Comparison of ENCODE assay signal across 1 cellular context in the genomic region with DNA sequence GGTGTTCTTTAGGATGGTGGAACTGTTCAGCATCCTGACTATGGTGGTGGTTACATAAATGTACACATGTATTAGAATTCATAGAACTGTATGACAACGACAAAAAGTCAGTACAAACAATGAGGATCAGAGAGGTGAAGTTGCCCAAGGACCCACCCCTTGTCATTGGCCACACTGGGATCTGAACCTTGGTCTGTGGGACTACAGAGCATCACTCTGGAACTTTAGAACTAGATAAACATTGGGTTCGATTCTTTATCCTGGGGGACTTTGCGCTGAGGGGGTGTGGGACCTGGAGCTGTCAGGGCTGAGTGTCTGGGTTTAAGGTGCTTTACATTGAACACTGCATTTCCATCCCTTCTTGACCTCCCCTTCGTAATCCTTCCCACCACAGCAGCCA.
A peak's percentile ranks its signal among the peaks of the same experiment; 100 is the strongest.
TF ChIP-seq lines count a peak whose summit lies in the region.

No MANE protein-coding gene starts in this region.

TF ChIP-seq in HepG2, 621 proteins besides CTCF, POLR2A, EP300 and RAD21:
- TF ChIP-seq FOXA1 (IDR thresholded peaks at IDR 0.05) (no peak), FOXA1 (CRISPR knock-in tag; IDR thresholded peaks at IDR 0.05) (no peak), BCL6 (CRISPR knock-in tag; IDR thresholded peaks at IDR 0.05) (no peak), ZNF232 (CRISPR knock-in tag; IDR thresholded peaks at IDR 0.05; ENCODE audit: borderline replicate concordance) (no peak), GFI1 (CRISPR knock-in tag; IDR thresholded peaks at IDR 0.05; ENCODE audit: borderline replicate concordance) (no peak), PAXIP1 (CRISPR knock-in tag; conservative IDR thresholded peaks at IDR 0.05) (peak; percentile 54), CAMTA2 (CRISPR knock-in tag; IDR thresholded peaks at IDR 0.05; ENCODE audit: borderline replicate concordance) (no peak), ZNF337 (CRISPR knock-in tag; IDR thresholded peaks at IDR 0.05; ENCODE audit: borderline replicate concordance, low read depth) (no peak), TBP (CRISPR knock-in tag; IDR thresholded peaks at IDR 0.05) (no peak), HNF4A (CRISPR knock-in tag; IDR thresholded peaks at IDR 0.05) (peak; percentile 86), FOSL2 (CRISPR knock-in tag; IDR thresholded peaks at IDR 0.05) (no peak), ARNT2 (CRISPR knock-in tag; IDR thresholded peaks at IDR 0.05; ENCODE audit: low read depth) (no peak), NCOR1 (IDR thresholded peaks at IDR 0.05; ENCODE audit: borderline replicate concordance, low read length) (peak; percentile 53; the same call in 1 of the 2 replicates), ZNF674 (CRISPR knock-in tag; IDR thresholded peaks at IDR 0.05; ENCODE audit: low read depth) (no peak), ZNF839 (CRISPR knock-in tag; IDR thresholded peaks at IDR 0.05; ENCODE audit: borderline replicate concordance) (no peak), SOX5 (CRISPR knock-in tag; IDR thresholded peaks at IDR 0.05; ENCODE audit: borderline replicate concordance) (0 out of 2 replicates have a peak, but pooled peaks have one; percentile 19), FOXA3 (CRISPR knock-in tag; IDR thresholded peaks at IDR 0.05) (0 out of 2 replicates have a peak, but pooled peaks have one; percentile 47), ATRX (CRISPR knock-in tag; IDR thresholded peaks at IDR 0.05; ENCODE audit: borderline replicate concordance) (no peak), TGIF2 (CRISPR knock-in tag; IDR thresholded peaks at IDR 0.05) (no peak), ZBTB1 (CRISPR knock-in tag; IDR thresholded peaks at IDR 0.05; ENCODE audit: borderline replicate concordance) (no peak), CEBPB (IDR thresholded peaks at IDR 0.05; ENCODE audit: borderline replicate concordance, low read depth, low read length) (peak; percentile 42; the same call in 1 of the 2 replicates), CCAR2 (optimal IDR thresholded peaks at IDR 0.05; ENCODE audit: low read depth, low read length) (no peak), RBAK (CRISPR knock-in tag; IDR thresholded peaks at IDR 0.05) (no peak), ZNF317 (CRISPR knock-in tag; IDR thresholded peaks at IDR 0.05) (peak; percentile 72; the same call in 1 of the 2 replicates), HNF4G (IDR thresholded peaks at IDR 0.05; ENCODE audit: borderline replicate concordance, low read depth, low read length) (peak; percentile 54; the same call in 1 of the 2 replicates), HNF4G (CRISPR knock-in tag; IDR thresholded peaks at IDR 0.05; ENCODE audit: borderline replicate concordance, low read depth) (no peak), YEATS2 (CRISPR knock-in tag; IDR thresholded peaks at IDR 0.05; ENCODE audit: borderline replicate concordance) (no peak), SOX6 (IDR thresholded peaks at IDR 0.05) (no peak), SOX6 (CRISPR knock-in tag; IDR thresholded peaks at IDR 0.05) (peak; percentile 66), MAFF (IDR thresholded peaks at IDR 0.05; ENCODE audit: low read depth, low read length) (no peak)
- TF ChIP-seq, protein P1, sequence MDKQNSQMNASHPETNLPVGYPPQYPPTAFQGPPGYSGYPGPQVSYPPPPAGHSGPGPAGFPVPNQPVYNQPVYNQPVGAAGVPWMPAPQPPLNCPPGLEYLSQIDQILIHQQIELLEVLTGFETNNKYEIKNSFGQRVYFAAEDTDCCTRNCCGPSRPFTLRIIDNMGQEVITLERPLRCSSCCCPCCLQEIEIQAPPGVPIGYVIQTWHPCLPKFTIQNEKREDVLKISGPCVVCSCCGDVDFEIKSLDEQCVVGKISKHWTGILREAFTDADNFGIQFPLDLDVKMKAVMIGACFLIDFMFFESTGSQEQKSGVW (CRISPR knock-in tag; IDR thresholded peaks at IDR 0.05; ENCODE audit: borderline replicate concordance), result no peak
- TF ChIP-seq, protein P2, sequence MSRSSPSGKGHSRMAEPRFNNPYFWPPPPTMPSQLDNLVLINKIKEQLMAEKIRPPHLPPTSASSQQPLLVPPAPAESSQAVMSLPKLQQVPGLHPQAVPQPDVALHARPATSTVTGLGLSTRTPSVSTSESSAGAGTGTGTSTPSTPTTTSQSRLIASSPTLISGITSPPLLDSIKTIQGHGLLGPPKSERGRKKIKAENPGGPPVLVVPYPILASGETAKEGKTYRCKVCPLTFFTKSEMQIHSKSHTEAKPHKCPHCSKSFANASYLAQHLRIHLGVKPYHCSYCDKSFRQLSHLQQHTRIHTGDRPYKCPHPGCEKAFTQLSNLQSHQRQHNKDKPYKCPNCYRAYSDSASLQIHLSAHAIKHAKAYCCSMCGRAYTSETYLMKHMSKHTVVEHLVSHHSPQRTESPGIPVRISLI (CRISPR knock-in tag; IDR thresholded peaks at IDR 0.05; ENCODE audit: borderline replicate concordance), result no peak
- TF ChIP-seq, protein P3, sequence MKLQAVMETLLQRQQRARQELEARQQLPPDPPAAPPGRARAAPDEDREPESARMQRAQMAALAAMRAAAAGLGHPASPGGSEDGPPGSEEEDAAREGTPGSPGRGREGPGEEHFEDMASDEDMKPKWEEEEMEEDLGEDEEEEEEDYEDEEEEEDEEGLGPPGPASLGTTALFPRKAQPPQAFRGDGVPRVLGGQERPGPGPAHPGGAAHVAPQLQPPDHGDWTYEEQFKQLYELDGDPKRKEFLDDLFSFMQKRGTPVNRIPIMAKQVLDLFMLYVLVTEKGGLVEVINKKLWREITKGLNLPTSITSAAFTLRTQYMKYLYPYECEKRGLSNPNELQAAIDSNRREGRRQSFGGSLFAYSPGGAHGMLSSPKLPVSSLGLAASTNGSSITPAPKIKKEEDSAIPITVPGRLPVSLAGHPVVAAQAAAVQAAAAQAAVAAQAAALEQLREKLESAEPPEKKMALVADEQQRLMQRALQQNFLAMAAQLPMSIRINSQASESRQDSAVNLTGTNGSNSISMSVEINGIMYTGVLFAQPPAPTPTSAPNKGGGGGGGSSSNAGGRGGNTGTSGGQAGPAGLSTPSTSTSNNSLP (IDR thresholded peaks at IDR 0.05; ENCODE audit: low read depth, low read length), result no peak
- TF ChIP-seq, protein P4, sequence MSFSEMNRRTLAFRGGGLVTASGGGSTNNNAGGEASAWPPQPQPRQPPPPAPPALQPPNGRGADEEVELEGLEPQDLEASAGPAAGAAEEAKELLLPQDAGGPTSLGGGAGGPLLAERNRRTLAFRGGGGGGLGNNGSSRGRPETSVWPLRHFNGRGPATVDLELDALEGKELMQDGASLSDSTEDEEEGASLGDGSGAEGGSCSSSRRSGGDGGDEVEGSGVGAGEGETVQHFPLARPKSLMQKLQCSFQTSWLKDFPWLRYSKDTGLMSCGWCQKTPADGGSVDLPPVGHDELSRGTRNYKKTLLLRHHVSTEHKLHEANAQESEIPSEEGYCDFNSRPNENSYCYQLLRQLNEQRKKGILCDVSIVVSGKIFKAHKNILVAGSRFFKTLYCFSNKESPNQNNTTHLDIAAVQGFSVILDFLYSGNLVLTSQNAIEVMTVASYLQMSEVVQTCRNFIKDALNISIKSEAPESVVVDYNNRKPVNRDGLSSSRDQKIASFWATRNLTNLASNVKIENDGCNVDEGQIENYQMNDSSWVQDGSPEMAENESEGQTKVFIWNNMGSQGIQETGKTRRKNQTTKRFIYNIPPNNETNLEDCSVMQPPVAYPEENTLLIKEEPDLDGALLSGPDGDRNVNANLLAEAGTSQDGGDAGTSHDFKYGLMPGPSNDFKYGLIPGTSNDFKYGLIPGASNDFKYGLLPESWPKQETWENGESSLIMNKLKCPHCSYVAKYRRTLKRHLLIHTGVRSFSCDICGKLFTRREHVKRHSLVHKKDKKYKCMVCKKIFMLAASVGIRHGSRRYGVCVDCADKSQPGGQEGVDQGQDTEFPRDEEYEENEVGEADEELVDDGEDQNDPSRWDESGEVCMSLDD (CRISPR knock-in tag; IDR thresholded peaks at IDR 0.05; ENCODE audit: borderline replicate concordance), result no peak
